Comparison of ENCODE assay signal across 26 cellular contexts in the genomic region with DNA sequence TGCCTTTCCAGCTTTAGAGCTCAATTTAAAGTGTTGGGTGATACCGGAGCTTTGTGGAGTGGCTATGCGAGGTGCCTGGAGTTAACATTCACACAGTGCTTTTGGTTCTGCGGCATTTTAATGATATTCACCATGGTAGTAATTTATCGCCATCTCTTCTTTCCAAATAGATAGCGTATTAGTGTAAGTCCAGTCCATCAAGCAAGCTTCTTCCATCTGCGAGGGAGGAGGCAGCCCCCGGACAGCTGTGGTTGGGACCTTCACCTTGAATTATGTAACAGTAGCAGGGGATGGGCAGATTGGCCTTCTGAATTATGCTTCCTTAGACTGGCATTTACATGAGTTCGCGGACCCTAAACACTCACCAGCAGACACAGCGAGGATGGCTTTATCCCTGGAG.
DNase-seq lines count a peak whose midpoint lies in the region; ATAC-seq and TF ChIP-seq lines count a peak whose summit lies in the region.
"Had no signal": no experiment of that assay in that cellular context is flagged by ENCODE, and none has a peak within 500 bp of the region (broad histone marks: within the 10 kb centered on the region; RNA-seq: fewer than 3 reads in every experiment).

No MANE protein-coding gene starts in this region.

- no peak for ATAC-seq in upper lobe of right lung
- no peak for ATAC-seq in GM21390 (IDR thresholded peaks at IDR 0.05; ENCODE audit: unreplicated experiment)
- no peak for ATAC-seq in naive thymus-derived CD8-positive, alpha-beta T cell
- ATAC-seq: stimulated activated naive CD8-positive, alpha-beta T cell treated with anti-CD3 and anti-CD28 coated beads, Interleukin-15, amount 100 ng/mL, for 72 hours had no signal

- peaks cover 17% of the 10 kb centered on the region for H3F3A ChIP-seq in neural progenitor cell (ENCODE audit: low read depth)

- no peak overlapping the region for H3K4me3 Mint-ChIP-seq in neural progenitor cell
- H3K4me3 Mint-ChIP-seq in naive thymus-derived CD8-positive, alpha-beta T cell: peak overlapping the region in 1 of 10 donors; percentile 60
- H3K4me3 Mint-ChIP-seq: activated naive CD4-positive, alpha-beta T cell treated with anti-CD3 and anti-CD28 coated beads, Interleukin-2, amount 10 ng/mL, durations not matched to agents 7 days and 5 days; activated T-helper 1 cell treated with anti-CD3 and anti-CD28 coated beads, Interleukin-12 subunit alpha, Interleukin-12 subunit beta, Interleukin-2, Interleukin-4 antibody, amounts not matched to agents 30 ng/mL and 10 ng/mL and 1 ng/mL, durations not matched to agents 14 hours and 24 hours and 36 hours; CD4-positive, alpha-beta memory T cell; IgD-negative memory B cell; stimulated activated naive CD8-positive, alpha-beta T cell treated with anti-CD3 and anti-CD28 coated beads, Interleukin-15, amount 100 ng/mL, for 72 hours; T-helper 1 cell treated with Interleukin-12 subunit alpha and Interleukin-12 subunit beta and Interleukin-4 antibody, amounts not matched to agents 30 μg/mL and 1 μg/mL, for 36 hours had no signal

- H3K4me1 Mint-ChIP-seq in neural progenitor cell: peaks cover 20% of the 10 kb centered on the region
- H3K4me1 Mint-ChIP-seq in naive thymus-derived CD8-positive, alpha-beta T cell: peaks cover 2 to 17% (median 12%) of the 10 kb centered on the region in 4 donors

- peaks cover 7% of the 10 kb centered on the region for H3K27me3 Mint-ChIP-seq in neural progenitor cell (ENCODE audit: insufficient read depth, low read depth)
- H3K27me3 Mint-ChIP-seq in naive thymus-derived CD8-positive, alpha-beta T cell: peaks cover 0 to 6% (median 0%) of the 10 kb centered on the region in 5 donors
- H3K27me3 Mint-ChIP-seq: IgD-negative memory B cell; stimulated activated naive CD8-positive, alpha-beta T cell treated with anti-CD3 and anti-CD28 coated beads, Interleukin-15, amount 100 ng/mL, for 72 hours had no signal

- intact Hi-C loops in upper lobe of right lung (cut with DNase I): loop anchor here (10.0 kb wide), 1 partner anchor 927 kb away; no protein-coding TSS in a partner anchor

- H3K9ac ChIP-seq in neural progenitor cell: no peak overlapping the region

- H3K4me2 ChIP-seq in neural progenitor cell: peak overlapping the region; percentile 35

- H4K20me1 ChIP-seq in neural progenitor cell (ENCODE audit: low read depth): no peaks in the 10 kb centered on the region

- TF ChIP-seq CTCF in neural progenitor cell (IDR thresholded peaks at IDR 0.05) (no peak), upper lobe of right lung (IDR thresholded peaks at IDR 0.05) (no peak), GM20000 (IDR thresholded peaks at IDR 0.05; ENCODE audit: extremely low read depth, missing control alignments) (no peak)

- H3K27me3 ChIP-seq in neural progenitor cell: no peaks in the 10 kb centered on the region
- no peaks in the 10 kb centered on the region for H3K27me3 ChIP-seq in upper lobe of right lung
- H3K27me3 ChIP-seq: upper lobe of left lung had no signal

- DNase-seq in NCI-H82 (lab: John Stamatoyannopoulos, UW) (peak; percentile 53), NCI-H82 treated with DMSO at 0.1 percent for 48 hours (lab: John Stamatoyannopoulos, UW; ENCODE audit: unreplicated experiment) (no peak), caudate nucleus (lab: John Stamatoyannopoulos, UW) (peak in 2 of 61 donors; percentile 25 to 51), neural progenitor cell (ENCODE audit: low spot score) (no peak), upper lobe of right lung (peak; percentile 18), GM20000 (ENCODE audit: low spot score) (no peak)
- DNase-seq in naive thymus-derived CD8-positive, alpha-beta T cell: no peak
- DNase-seq: activated CD4-positive, alpha-beta T cell treated with anti-CD3 and anti-CD28 coated beads, Interleukin-2, amount 50 U/mL, for 4 hours; activated naive CD4-positive, alpha-beta T cell treated with anti-CD3 and anti-CD28 coated beads, Interleukin-2, amount 10 ng/mL, durations not matched to agents 7 days and 5 days; amniotic stem cell; CD4-positive, alpha-beta memory T cell; effector CD8-positive, alpha-beta T cell; GOT3; left ventricle myocardium superior; mesendoderm; NCI-H146; stimulated activated CD8-positive, alpha-beta memory T cell treated with anti-CD3 and anti-CD28 coated beads, Interleukin-4, amount 100 ng/mL, for 48 hours; stimulated activated naive CD8-positive, alpha-beta T cell treated with anti-CD3 and anti-CD28 coated beads, Interleukin-15, amount 100 ng/mL, for 72 hours; upper lobe of left lung had no signal

- H3K36me3 Mint-ChIP-seq in neural progenitor cell: no peaks in the 10 kb centered on the region
- H3K36me3 Mint-ChIP-seq in naive thymus-derived CD8-positive, alpha-beta T cell: peaks cover 0 to 5% (median 0%) of the 10 kb centered on the region in 3 donors
- H3K36me3 Mint-ChIP-seq: activated naive CD4-positive, alpha-beta T cell treated with anti-CD3 and anti-CD28 coated beads, Interleukin-2, amount 10 ng/mL, durations not matched to agents 7 days and 5 days; CD4-positive, alpha-beta memory T cell; IgD-negative memory B cell had no signal

- peaks cover 6% of the 10 kb centered on the region for H3K9me3 Mint-ChIP-seq in neural progenitor cell
- peaks cover 0 to 12% (median 3%) of the 10 kb centered on the region in 9 donors for H3K9me3 Mint-ChIP-seq in naive thymus-derived CD8-positive, alpha-beta T cell

- peak overlapping the region; percentile 89 for H3K27ac ChIP-seq in caudate nucleus (ENCODE audit: low read depth, low read length)
- no peak overlapping the region for H3K27ac ChIP-seq in neural progenitor cell
- no peak overlapping the region for H3K27ac ChIP-seq in upper lobe of right lung
- H3K27ac ChIP-seq: 22Rv1, epithelial cell of prostate, SK-N-MC had no signal

- POLR2A ChIA-PET in naive thymus-derived CD8-positive, alpha-beta T cell (lab: Charles Lee): no interaction called here

- no peak overlapping the region for H2AFZ ChIP-seq in neural progenitor cell (replicated peaks)

- H3K4me3 ChIP-seq in neural progenitor cell (no peak overlapping the region), upper lobe of right lung (no peak overlapping the region)
- H3K4me3 ChIP-seq: SK-N-MC, upper lobe of left lung had no signal

- H3K36me3 ChIP-seq in neural progenitor cell: no peaks in the 10 kb centered on the region
- H3K36me3 ChIP-seq in upper lobe of right lung: no peaks in the 10 kb centered on the region
- H3K36me3 ChIP-seq: upper lobe of left lung had no signal

- H3K9me3 ChIP-seq in neural progenitor cell (ENCODE audit: low read depth) (no peaks in the 10 kb centered on the region), upper lobe of right lung (no peaks in the 10 kb centered on the region)

- H3K27ac Mint-ChIP-seq in neural progenitor cell: peak overlapping the region; percentile 84
- peak overlapping the region in 4 of 10 donors; percentile 33 to 77 (median 43) for H3K27ac Mint-ChIP-seq in naive thymus-derived CD8-positive, alpha-beta T cell
- H3K27ac Mint-ChIP-seq: activated naive CD4-positive, alpha-beta T cell treated with anti-CD3 and anti-CD28 coated beads, Interleukin-2, amount 10 ng/mL, durations not matched to agents 7 days and 5 days; activated T-helper 1 cell treated with anti-CD3 and anti-CD28 coated beads, Interleukin-12 subunit alpha, Interleukin-12 subunit beta, Interleukin-2, Interleukin-4 antibody, amounts not matched to agents 30 ng/mL and 10 ng/mL and 1 ng/mL, durations not matched to agents 14 hours and 24 hours and 36 hours; CD4-positive, alpha-beta memory T cell; IgD-negative memory B cell; T-helper 1 cell treated with Interleukin-12 subunit alpha and Interleukin-12 subunit beta and Interleukin-4 antibody, amounts not matched to agents 30 μg/mL and 1 μg/mL, for 36 hours had no signal

- peaks cover 14% of the 10 kb centered on the region for H3K4me1 ChIP-seq in neural progenitor cell
- no peaks in the 10 kb centered on the region for H3K4me1 ChIP-seq in upper lobe of right lung

- no peaks in the 10 kb centered on the region for H3K79me2 ChIP-seq in neural progenitor cell (ENCODE audit: low read depth)

Comparison
In these comparisons a context has a peak if more than half of its experiments do, and no peak if none do; other contexts are left out.
1. DNase-seq: peak in NCI-H82 (single experiment) and upper lobe of right lung (single experiment); none in NCI-H82 treated with DMSO at 0.1 percent for 48 hours (single experiment), neural progenitor cell (single experiment), GM20000 (single experiment) and naive thymus-derived CD8-positive, alpha-beta T cell (0 of 10).